Comparison of ENCODE assay signal across 8 cellular contexts in genomic region chr16:2009791-2010510, GRCh38. TPM values are rescaled to one million over a fixed set of nuclear protein-coding genes. Genes with fewer than 3 reads are reported as not detected.
DNase-seq lines count a peak whose midpoint lies in the region; ATAC-seq and TF ChIP-seq lines count a peak whose summit lies in the region.

Gene ZNF598, minus strand, starts transcription at chr16:2009821.

- ATAC-seq in GM21447 (IDR thresholded peaks at IDR 0.05; ENCODE audit: unreplicated experiment) (peak; percentile 69), RWPE2 (ENCODE audit: low read depth) (peak; percentile 74), foreskin keratinocyte (peak; percentile 73)

- peaks cover 44% of the 10 kb centered on the region for H3K79me2 ChIP-seq in neural progenitor cell (ENCODE audit: low read depth)

- H3K9me3 ChIP-seq in RWPE2 (ENCODE audit: severe bottlenecking) (no peaks in the 10 kb centered on the region), neural progenitor cell (ENCODE audit: low read depth) (no peaks in the 10 kb centered on the region), subcutaneous abdominal adipose tissue (ENCODE audit: control insufficient read depth in 5 of 5, low read length in 5 of 5) (no peaks in the 10 kb centered on the region)

- H4K20me1 ChIP-seq in neural progenitor cell (ENCODE audit: low read depth), result peaks cover 43% of the 10 kb centered on the region

- H3K27ac ChIP-seq in RWPE2 (ENCODE audit: poor library complexity, severe bottlenecking), result peak within 1 kb of the TSS; percentile 85
- peak within 1 kb of the TSS; percentile 84 for H3K27ac ChIP-seq in foreskin keratinocyte
- H3K27ac ChIP-seq in neural progenitor cell, result no peak within 1 kb of the TSS
- H3K27ac ChIP-seq in subcutaneous abdominal adipose tissue (ENCODE audit: low read depth, low read length), result peak within 1 kb of the TSS; percentile 81

- H3K9me3 Mint-ChIP-seq in neural progenitor cell, result no peaks in the 10 kb centered on the region

- H3K36me3 ChIP-seq in RWPE2 (ENCODE audit: low read depth), result peaks cover 25% of the 10 kb centered on the region
- H3K36me3 ChIP-seq in neural progenitor cell, result no peaks in the 10 kb centered on the region
- H3K36me3 ChIP-seq in subcutaneous abdominal adipose tissue (ENCODE audit: control insufficient read depth in 5 of 5, insufficient read depth in 5 of 5, low read length in 5 of 5), result no peaks in the 10 kb centered on the region

- H3K4me2 ChIP-seq in neural progenitor cell, result peak within 1 kb of the TSS; percentile 89

- TF ChIP-seq EP300 in Ishikawa (IDR thresholded peaks at IDR 0.05; ENCODE audit: borderline replicate concordance), result no peak

- no peak for TF ChIP-seq RAD21 in Ishikawa (IDR thresholded peaks at IDR 0.05; ENCODE audit: low read depth)

- H3K4me1 ChIP-seq in RWPE2 (ENCODE audit: insufficient read depth, poor library complexity, severe bottlenecking) (peaks cover 9% of the 10 kb centered on the region), foreskin keratinocyte (peaks cover 12% of the 10 kb centered on the region), neural progenitor cell (peaks cover 12% of the 10 kb centered on the region), subcutaneous abdominal adipose tissue (ENCODE audit: control insufficient read depth in 5 of 5, insufficient read depth in 5 of 5, low read length in 5 of 5) (peaks cover 17 to 52% (median 50%) of the 10 kb centered on the region in 5 donors)

- no peak for TF ChIP-seq CTCF in RWPE2 (IDR thresholded peaks at IDR 0.05; ENCODE audit: poor library complexity, severe bottlenecking)
- peak; percentile 10 for TF ChIP-seq CTCF in foreskin keratinocyte (conservative IDR thresholded peaks at IDR 0.05)
- TF ChIP-seq CTCF in neural progenitor cell (IDR thresholded peaks at IDR 0.05), result no peak

- H3K27me3 Mint-ChIP-seq in neural progenitor cell (ENCODE audit: insufficient read depth, low read depth), result peaks cover 2% of the 10 kb centered on the region

- H3K4me3 Mint-ChIP-seq in neural progenitor cell, result peak within 1 kb of the TSS; percentile 93

- peak within 1 kb of the TSS; percentile 85 for H3K27ac Mint-ChIP-seq in neural progenitor cell

- H3F3A ChIP-seq in neural progenitor cell (ENCODE audit: low read depth), result peaks cover 20% of the 10 kb centered on the region

- H3K36me3 Mint-ChIP-seq in neural progenitor cell, result peaks cover 3% of the 10 kb centered on the region

- H3K9ac ChIP-seq in neural progenitor cell (peak within 1 kb of the TSS; percentile 88), subcutaneous abdominal adipose tissue (ENCODE audit: low read length in 5 of 5) (peak within 1 kb of the TSS; percentile 68 to 95 (median 87))

- H2AFZ ChIP-seq in neural progenitor cell (replicated peaks), result peak within 1 kb of the TSS; percentile 66

- H3K4me3 ChIP-seq in RWPE2 (ENCODE audit: severe bottlenecking) (peak within 1 kb of the TSS; percentile 77), neural progenitor cell (peak within 1 kb of the TSS; percentile 100), subcutaneous abdominal adipose tissue (ENCODE audit: low read depth in 1 of 5, low read length in 5 of 5) (peak within 1 kb of the TSS; percentile 72 to 89 (median 79))

- H3K27me3 ChIP-seq in RWPE2 (ENCODE audit: insufficient read depth, poor library complexity, severe bottlenecking), result no peaks in the 10 kb centered on the region
- H3K27me3 ChIP-seq in foreskin keratinocyte, result no peaks in the 10 kb centered on the region
- H3K27me3 ChIP-seq in neural progenitor cell, result no peaks in the 10 kb centered on the region
- no peaks in the 10 kb centered on the region for H3K27me3 ChIP-seq in subcutaneous abdominal adipose tissue (ENCODE audit: control insufficient read depth in 5 of 5, insufficient read depth in 4 of 5, low read length in 5 of 5)

- DNase-seq in D341Med (ENCODE audit: low spot score) (peak; percentile 94), RWPE2 (ENCODE audit: low spot score) (no peak), activated gamma-delta T cell treated with Interleukin-2 at 50 U/mL for 16 hours (peak; percentile 74), foreskin keratinocyte (peak; percentile 64 to 71), neural progenitor cell (ENCODE audit: low spot score) (peak; percentile 96)

- peaks cover 25% of the 10 kb centered on the region for H3K4me1 Mint-ChIP-seq in neural progenitor cell

TF ChIP-seq in Ishikawa, 13 proteins besides CTCF, POLR2A, EP300 and RAD21:
- TF ChIP-seq REST (IDR thresholded peaks at IDR 0.05; ENCODE audit: low read depth) (no peak), TEAD4 (IDR thresholded peaks at IDR 0.05) (no peak), USF1 (IDR thresholded peaks at IDR 0.05) (peak; percentile 67), CREB1 (IDR thresholded peaks at IDR 0.05; ENCODE audit: low read depth) (peak; percentile 65; the same call in 1 of the 2 replicates), TAF1 (IDR thresholded peaks at IDR 0.05; ENCODE audit: low read depth) (peak; percentile 71), FOXM1 (IDR thresholded peaks at IDR 0.05; ENCODE audit: borderline replicate concordance, low read depth) (no peak), ZBTB7A (IDR thresholded peaks at IDR 0.05; ENCODE audit: low read depth) (no peak), EGR1 (IDR thresholded peaks at IDR 0.05) (no peak), MAX (IDR thresholded peaks at IDR 0.05) (peak; percentile 91), CEBPB (IDR thresholded peaks at IDR 0.05) (no peak), NFIC (IDR thresholded peaks at IDR 0.05) (no peak), YY1 (IDR thresholded peaks at IDR 0.05; ENCODE audit: low read depth) (no peak), TCF12 (IDR thresholded peaks at IDR 0.05; ENCODE audit: low read depth) (peak; percentile 43; the same call in 1 of the 2 replicates)

RNA-seq across cellular contexts. Expression of gene ZNF598, which starts in this region (rescaled TPM):
- total RNA-seq in foreskin keratinocyte (58.5 and 67.3 TPM in 2 replicates), neural progenitor cell (ENCODE audit: low replicate concordance) (12.7 and 31.2 TPM in 2 replicates)
- polyA plus RNA-seq in foreskin keratinocyte, result 52.3 and 60.4 TPM in 2 replicates
